ENCODE assay signal across 22 cellular contexts in the genomic region with DNA sequence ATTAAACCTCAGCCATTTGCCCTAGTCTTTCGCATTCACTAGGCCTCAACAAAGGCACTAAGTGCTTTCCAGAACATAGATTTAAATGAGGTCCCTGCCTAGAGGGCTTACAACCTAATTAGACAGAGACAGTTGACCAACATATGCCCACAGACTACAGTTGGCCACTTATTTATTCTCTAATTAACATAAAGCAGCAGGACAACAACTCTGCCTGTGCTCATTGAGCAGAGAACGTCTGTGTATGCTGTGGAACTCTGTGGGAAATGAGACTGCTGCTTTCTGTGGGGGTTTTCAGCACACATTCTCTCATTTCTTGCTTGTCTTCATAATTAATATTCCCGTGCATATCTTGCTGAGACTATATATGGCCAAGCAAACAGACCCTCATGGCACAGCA.
"Had no signal": no experiment of that assay in that cellular context is flagged by ENCODE, and none has a peak within 500 bp of the region (broad histone marks: within the 10 kb centered on the region; RNA-seq: fewer than 3 reads in every experiment).

No MANE protein-coding gene starts in this region.

- H3K4me3 Mint-ChIP-seq: activated CD8-positive, alpha-beta T cell treated with anti-CD3 and anti-CD28 coated beads, Interleukin-2, amount 10 ng/mL, durations not matched to agents 7 days and 5 days; activated naive CD8-positive, alpha-beta T cell treated with anti-CD3 and anti-CD28 coated beads, Interleukin-2, amount 50 U/mL, for 24 hours; activated T-helper 1 cell treated with anti-CD3 and anti-CD28 coated beads, Interleukin-12 subunit alpha, Interleukin-12 subunit beta, Interleukin-2, Interleukin-4 antibody, amounts not matched to agents 30 ng/mL and 10 ng/mL and 1 ng/mL, durations not matched to agents 14 hours and 24 hours and 36 hours; nephron progenitor cell; stimulated activated naive CD8-positive, alpha-beta T cell treated with anti-CD3 and anti-CD28 coated beads, Interleukin-15, Interleukin-2, amounts not matched to agents 100 ng/mL and 50 ng/mL, for 24 hours had no signal

- H3K36me3 ChIP-seq: brain microvascular endothelial cell, esophagus muscularis mucosa, spleen, tibial nerve had no signal

- DNase-seq: activated CD4-positive, alpha-beta T cell treated with anti-CD3 and anti-CD28 coated beads for 1 hour; activated CD4-positive, alpha-beta T cell treated with anti-CD3 and anti-CD28 coated beads, Interleukin-2, amount 50 U/mL, for 1 hour; activated CD8-positive, alpha-beta T cell treated with anti-CD3 and anti-CD28 coated beads, Interleukin-2, amount 10 ng/mL, durations not matched to agents 7 days and 5 days; activated gamma-delta T cell; activated naive CD4-positive, alpha-beta T cell treated with anti-CD3 and anti-CD28 coated beads, Interleukin-2, amount 50 U/mL, for 16 hours; activated naive CD8-positive, alpha-beta T cell treated with anti-CD3 and anti-CD28 coated beads, Interleukin-2, amount 50 U/mL, for 24 hours; anterior cingulate cortex; brain microvascular endothelial cell; hippocampal formation; kidney glomerular epithelial cell; left ventricle myocardium superior; mammary epithelial cell; nephron progenitor cell; spleen; T-helper 1 cell had no signal

- H3K27me3 Mint-ChIP-seq: activated naive CD8-positive, alpha-beta T cell treated with anti-CD3 and anti-CD28 coated beads, Interleukin-2, amount 50 U/mL, for 24 hours; stimulated activated naive CD8-positive, alpha-beta T cell treated with anti-CD3 and anti-CD28 coated beads, Interleukin-15, Interleukin-2, amounts not matched to agents 100 ng/mL and 50 ng/mL, for 24 hours had no signal

- H3K4me1 Mint-ChIP-seq: activated naive CD8-positive, alpha-beta T cell treated with anti-CD3 and anti-CD28 coated beads, Interleukin-2, amount 50 U/mL, for 24 hours; nephron progenitor cell had no signal

- H3K4me3 ChIP-seq: esophagus muscularis mucosa, spleen, tibial nerve had no signal

- H3K9me3 ChIP-seq: esophagus muscularis mucosa, spleen, tibial nerve had no signal

- H3K9me3 Mint-ChIP-seq: activated T-helper 1 cell treated with anti-CD3 and anti-CD28 coated beads, Interleukin-12 subunit alpha, Interleukin-12 subunit beta, Interleukin-2, Interleukin-4 antibody, amounts not matched to agents 30 ng/mL and 10 ng/mL and 1 ng/mL, durations not matched to agents 14 hours and 24 hours and 36 hours; nephron progenitor cell; stimulated activated naive CD8-positive, alpha-beta T cell treated with anti-CD3 and anti-CD28 coated beads, Interleukin-15, Interleukin-2, amounts not matched to agents 100 ng/mL and 50 ng/mL, for 24 hours had no signal

- H3K4me1 ChIP-seq: esophagus muscularis mucosa, spleen, tibial nerve had no signal

- FAIRE-seq: colon, frontal cortex, TTC549 had no signal

- H3K27ac Mint-ChIP-seq: activated CD8-positive, alpha-beta T cell treated with anti-CD3 and anti-CD28 coated beads, Interleukin-2, amount 10 ng/mL, durations not matched to agents 7 days and 5 days; activated naive CD8-positive, alpha-beta T cell treated with anti-CD3 and anti-CD28 coated beads, Interleukin-2, amount 50 U/mL, for 24 hours; activated T-helper 1 cell treated with anti-CD3 and anti-CD28 coated beads, Interleukin-12 subunit alpha, Interleukin-12 subunit beta, Interleukin-2, Interleukin-4 antibody, amounts not matched to agents 30 ng/mL and 10 ng/mL and 1 ng/mL, durations not matched to agents 14 hours and 24 hours and 36 hours; nephron progenitor cell; stimulated activated naive CD8-positive, alpha-beta T cell treated with anti-CD3 and anti-CD28 coated beads, Interleukin-15, Interleukin-2, amounts not matched to agents 100 ng/mL and 50 ng/mL, for 24 hours had no signal

- H3K27ac ChIP-seq: brain microvascular endothelial cell, esophagus muscularis mucosa, spleen, tibial nerve had no signal

- H3K27me3 ChIP-seq: brain microvascular endothelial cell, esophagus muscularis mucosa, spleen, tibial nerve had no signal
